ENCODE assay signal across 17 cellular contexts in genomic region chr17:82650723-82651122, GRCh38. TPM values are rescaled to one million over a fixed set of nuclear protein-coding genes. Genes with fewer than 3 reads are reported as not detected.
DNase-seq lines count a peak whose midpoint lies in the region; ATAC-seq, FAIRE-seq and TF ChIP-seq lines count a peak whose summit lies in the region.
"Had no signal": no experiment of that assay in that cellular context is flagged by ENCODE, and none has a peak within 500 bp of the region (broad histone marks: within the 10 kb centered on the region; RNA-seq: fewer than 3 reads in every experiment).

No MANE protein-coding gene starts in this region.

- no peak overlapping the region for H3K27ac Mint-ChIP-seq in CD4-positive, alpha-beta T cell
- H3K27ac Mint-ChIP-seq: H9 had no signal

- TF ChIP-seq RAD21 in K562 (CRISPR knock-in tag; conservative IDR thresholded peaks at IDR 0.05 in 1 of 2, IDR thresholded peaks at IDR 0.05 in 1 of 2) = no peak

- POLR2A ChIA-PET in CD4-positive, alpha-beta T cell (lab: Charles Lee) = no interaction called here
- POLR2A ChIA-PET in HEK293 (lab: Yijun Ruan, JAX) (no interaction called here), K562 (lab: Yijun Ruan, JAX) (no interaction called here)

- no peak for TF ChIP-seq POLR2A in K562 (conservative IDR thresholded peaks at IDR 0.05)

- no peak for TF ChIP-seq CTCF in CD4-positive, alpha-beta T cell (IDR thresholded peaks at IDR 0.05)
- TF ChIP-seq CTCF in HEK293 (tag by site-specific recombination; IDR thresholded peaks at IDR 0.05) (no peak), K562 (IDR thresholded peaks at IDR 0.05 in 2 of 3, conservative IDR thresholded peaks at IDR 0.05 in 1 of 3; ENCODE audit: insufficient read depth in 2 of 3, low read depth in 1 of 3, low read length in 3 of 3) (no peak), kidney (IDR thresholded peaks at IDR 0.05; ENCODE audit: borderline replicate concordance, extremely low read depth, insufficient read depth) (no peak)

- H3K4me3 ChIP-seq in HEK293 (ENCODE audit: low read depth, low read length) (no peak overlapping the region), K562 (no peak overlapping the region), kidney (ENCODE audit: low read length in 2 of 2) (no peak overlapping the region)
- H3K4me3 ChIP-seq: A549, BLaER1, GM12878, GM23248 had no signal

- no peaks in the 10 kb centered on the region for H3K36me3 Mint-ChIP-seq in CD4-positive, alpha-beta T cell (ENCODE audit: low read depth)

- H3K27me3 Mint-ChIP-seq in CD4-positive, alpha-beta T cell = no peaks in the 10 kb centered on the region

- peaks cover 7% of the 10 kb centered on the region for H3K4me1 ChIP-seq in HEK293 (ENCODE audit: control insufficient read depth, insufficient read depth, low read length)
- H3K4me1 ChIP-seq in K562 (replicated peaks in 1 of 2; ENCODE audit: control insufficient read depth in 2 of 2, insufficient read depth in 2 of 2, low read length in 2 of 2) = peaks cover 11 to 47% of the 10 kb centered on the region in 2 experiments; a peak in 4 of 5 replicates
- peaks cover 4 to 9% of the 10 kb centered on the region in 2 donors for H3K4me1 ChIP-seq in kidney (ENCODE audit: control insufficient read depth in 1 of 2, insufficient read depth in 1 of 2, low read depth in 1 of 2, low read length in 2 of 2)

- no peak for DNase-seq in CD4-positive, alpha-beta T cell
- DNase-seq in K562 (ENCODE audit: extremely low read depth in 1 of 4, low spot score in 3 of 4) (no peak), kidney (peak; percentile 56), NCI-H1436 treated with DMSO at 0.1 percent for 48 hours (lab: John Stamatoyannopoulos, UW) (no peak), NOMO-1 treated with DMSO at 0.1 percent for 48 hours (lab: John Stamatoyannopoulos, UW; ENCODE audit: unreplicated experiment) (no peak), AG08395 (ENCODE audit: low spot score) (no peak)
- no peak for DNase-seq in activated effector memory CD4-positive, alpha-beta T cell treated with anti-CD3 and anti-CD28 coated beads, Interleukin-2, amount 50 U/mL, for 16 hours
- DNase-seq: DMS53, GM23248, H9, KG1 had no signal

- peaks cover 11% of the 10 kb centered on the region; the same call in 1 of the 2 replicates for H4K20me1 ChIP-seq in K562 (replicated peaks; ENCODE audit: control insufficient read depth, insufficient read depth, low read length)

- intact Hi-C loops in CD4-positive, alpha-beta T cell (cut with DNase I, micrococcal nuclease) = no loop called here
- intact Hi-C loops in K562 (cut with micrococcal nuclease) = no loop called here
- intact Hi-C loops in kidney (cut with DNase I) = loop anchor here (10.0 kb wide), 1 partner anchor 104 kb away; the partner anchor contains the start of gene TBCD

- H3K4me2 ChIP-seq in K562 (ENCODE audit: insufficient read depth, low read length) = no peak overlapping the region
- H3K4me2 ChIP-seq: A549, BLaER1 had no signal

- FAIRE-seq in K562 (lab: Jason Lieb, UNC) = peak; percentile 15
- no peak for FAIRE-seq in kidney (lab: Jason Lieb, UNC)
- FAIRE-seq: A549, GM12878, GM18507 had no signal

- H3K27ac ChIP-seq in CD4-positive, alpha-beta T cell (ENCODE audit: low read depth, low read length) = no peak overlapping the region
- H3K27ac ChIP-seq in HEK293 (ENCODE audit: extremely low read depth, low read depth, low read length) = no peak overlapping the region
- H3K27ac ChIP-seq in K562 (ENCODE audit: extremely low read depth, low read depth, low read length) = no peak overlapping the region
- no peak overlapping the region for H3K27ac ChIP-seq in kidney (ENCODE audit: low read depth in 2 of 2, low read length in 2 of 2)
- H3K27ac ChIP-seq: BLaER1, GM23248, HL-60 had no signal

- BruUV-seq in K562 (replicated peaks; lab: Mats Ljungman, UMichigan) = no TSS peak

- H3K9me1 ChIP-seq in K562 (ENCODE audit: control insufficient read depth, insufficient read depth, low read length) = no peaks in the 10 kb centered on the region

- peaks cover 16% of the 10 kb centered on the region for H3K4me1 Mint-ChIP-seq in CD4-positive, alpha-beta T cell (ENCODE audit: low read depth)

- 40% methylated on average over 10 of the region's 10 CpGs for WGBS in K562 (ENCODE audit: insufficient coverage, low coverage, missing lambda C conversion rate)

- no peaks in the 10 kb centered on the region for H3K9me3 Mint-ChIP-seq in CD4-positive, alpha-beta T cell
- H3K9me3 Mint-ChIP-seq: H9 had no signal

- peak overlapping the region; percentile 56 for H3K4me3 Mint-ChIP-seq in CD4-positive, alpha-beta T cell
- H3K4me3 Mint-ChIP-seq: H9 had no signal

- H3K79me2 ChIP-seq in K562 (ENCODE audit: control insufficient read depth, insufficient read depth, low read length) = peaks cover 25% of the 10 kb centered on the region

- CTCF ChIA-PET in CD4-positive, alpha-beta T cell (lab: Charles Lee) = no interaction called here
- CTCF ChIA-PET in HEK293 (lab: Yijun Ruan, JAX) (no interaction called here), K562 (lab: Yijun Ruan, JAX; ENCODE audit: low intra/inter-chr PET ratio) (no interaction called here)

- in situ Hi-C loops in K562 (cut with MboI) = no loop called here

- H3K36me3 ChIP-seq in HEK293 (ENCODE audit: control insufficient read depth in 2 of 2, insufficient read depth in 1 of 2, low read length in 2 of 2) (peaks cover under 1 to 2% of the 10 kb centered on the region in 2 experiments; a peak in 2 of 3 replicates), K562 (ENCODE audit: control insufficient read depth, insufficient read depth, low read length) (peaks cover 5% of the 10 kb centered on the region), kidney (ENCODE audit: control insufficient read depth in 1 of 2, insufficient read depth in 2 of 2, low read length in 2 of 2) (no peaks in the 10 kb centered on the region)

- H3K27me3 ChIP-seq in CD4-positive, alpha-beta T cell (ENCODE audit: control insufficient read depth, insufficient read depth, low read length) = no peaks in the 10 kb centered on the region
- no peaks in the 10 kb centered on the region for H3K27me3 ChIP-seq in K562 (ENCODE audit: control insufficient read depth in 2 of 2, insufficient read depth in 2 of 2, low read length in 2 of 2)
- H3K27me3 ChIP-seq: BLaER1 had no signal

- H3K9me3 ChIP-seq in CD4-positive, alpha-beta T cell (ENCODE audit: control insufficient read depth, low read length) = no peaks in the 10 kb centered on the region
- H3K9me3 ChIP-seq in HEK293 (ENCODE audit: control insufficient read depth, insufficient read depth, low read depth, low read length) (no peaks in the 10 kb centered on the region), K562 (replicated peaks; ENCODE audit: control insufficient read depth, insufficient read depth, low read depth, low read length) (no peaks in the 10 kb centered on the region), kidney (ENCODE audit: control insufficient read depth in 1 of 2, low read length in 2 of 2) (no peaks in the 10 kb centered on the region)
- H3K9me3 ChIP-seq: A549, BLaER1 had no signal

- H2AFZ ChIP-seq in K562 (ENCODE audit: low read depth, low read length) = no peak overlapping the region
- H2AFZ ChIP-seq: GM23248 had no signal

- ATAC-seq in CD4-positive, alpha-beta T cell (ENCODE audit: poor library complexity) = no peak
- no peak for ATAC-seq in K562
- ATAC-seq: A549, GM12878 had no signal

- no peak for TF ChIP-seq EP300 in K562 (IDR thresholded peaks at IDR 0.05; ENCODE audit: low read length)

- H3K9ac ChIP-seq in K562 (ENCODE audit: insufficient read depth in 1 of 2, low read depth in 2 of 2, low read length in 2 of 2) = peak overlapping the region in 1 of 2 experiments; percentile 69; a peak in 2 of 4 replicates
- no peak overlapping the region for H3K9ac ChIP-seq in kidney (ENCODE audit: low read length in 2 of 2)
- H3K9ac ChIP-seq: BLaER1, GM23248 had no signal

RNA-seq across cellular contexts. Expression of gene WDR45B, which starts 2.5 kb away (rescaled TPM):
- 10 to 100 TPM; 49.8 to 54.3 TPM for total RNA-seq in CD4-positive, alpha-beta T cell
- 83.1 and 109 TPM in 2 replicates for total RNA-seq in K562 (2011; cell fraction: chromatin; rRNA removed; ENCODE audit: low replicate concordance)
- total RNA-seq in K562 (2011; cell fraction: nucleolus; rRNA removed) = 50.1 and 60.7 TPM in 2 replicates
- 83.7 and 86.3 TPM in 2 replicates for total RNA-seq in K562 (2011; cell fraction: nucleoplasm; rRNA removed)
- total RNA-seq in K562 (2014; rRNA removed) (30.6 and 36.8 TPM in 2 replicates), K562 (2014; rRNA removed; fragmentation: Illumina TruSeq; extraction: Trizol) (27.9 and 30.0 TPM in 2 replicates), K562 (2015; rRNA removed; fragmentation: Illumina TruSeq; extraction: Trizol) (35.2 and 35.9 TPM in 2 replicates), K562 (2021) (35.8 and 38.3 TPM in 2 replicates), kidney (65.4 TPM)
- polyA plus RNA-seq in K562 (2011; rRNA removed) (74.4 and 75.8 TPM in 2 replicates), K562 (2014; fragmentation: Illumina TruSeq; extraction: Trizol) (39.2 and 40.0 TPM in 2 replicates), K562 (2014; fragmentation: Nextera tagmentation; extraction: Ambion mirVana) (1 to 10 TPM in 1 of 2 experiments, under 1 TPM in 1; 0.72 to 1.9 TPM), K562 (2014; rRNA removed) (43.1 and 46.1 TPM in 2 replicates), kidney (ENCODE audit: insufficient read depth, low read depth, low replicate concordance) (64.7 TPM)
- 58.3 and 60.5 TPM in 2 replicates for polyA plus RNA-seq in K562 (2011; cell fraction: cytosol; rRNA removed)
- polyA plus RNA-seq in K562 (2011; cell fraction: nucleus; rRNA removed) = 106 and 133 TPM in 2 replicates
- polyA plus RNA-seq in K562 (2012) = 38.1 and 40.3 TPM in 2 replicates
- polyA minus RNA-seq in K562 (2011; rRNA and poly(A)+ RNA removed) = 37.0 and 42.6 TPM in 2 replicates
- 28.9 and 36.0 TPM in 2 replicates for polyA minus RNA-seq in K562 (2011; cell fraction: cytosol; rRNA and poly(A)+ RNA removed)
- 29.6 and 30.9 TPM in 2 replicates for polyA minus RNA-seq in K562 (2011; cell fraction: nucleus; rRNA and poly(A)+ RNA removed)

RNA-seq across cellular contexts. Expression of gene RAB40B, which starts 47.8 kb away (rescaled TPM):
- 1 to 10 TPM; 1.6 to 2.0 TPM for total RNA-seq in CD4-positive, alpha-beta T cell
- total RNA-seq in K562 (2011; cell fraction: chromatin; rRNA removed; ENCODE audit: low replicate concordance) = 4.8 and 7.6 TPM in 2 replicates
- total RNA-seq in K562 (2011; cell fraction: nucleolus; rRNA removed) = 3.3 and 3.8 TPM in 2 replicates
- total RNA-seq in K562 (2011; cell fraction: nucleoplasm; rRNA removed) = 1.7 and 5.0 TPM in 2 replicates
- total RNA-seq in K562 (2014; rRNA removed) (2.0 and 6.2 TPM in 2 replicates), K562 (2014; rRNA removed; fragmentation: Illumina TruSeq; extraction: Trizol) (0.99 and 1.1 TPM in 2 replicates), K562 (2015; rRNA removed; fragmentation: Illumina TruSeq; extraction: Trizol) (0.64 and 1.2 TPM in 2 replicates), K562 (2021) (3.6 and 3.8 TPM in 2 replicates), kidney (21.7 TPM)
- polyA plus RNA-seq in K562 (2011; rRNA removed) (2.5 and 2.7 TPM in 2 replicates), K562 (2014; fragmentation: Illumina TruSeq; extraction: Trizol) (1.4 and 3.2 TPM in 2 replicates), K562 (2014; fragmentation: Nextera tagmentation; extraction: Ambion mirVana) (under 1 TPM; 0.13 to 0.38 TPM), K562 (2014; rRNA removed) (3.2 and 4.6 TPM in 2 replicates), kidney (ENCODE audit: insufficient read depth, low read depth, low replicate concordance) (36.1 TPM)
- 4.3 and 9.2 TPM in 2 replicates for polyA plus RNA-seq in K562 (2011; cell fraction: cytosol; rRNA removed)
- polyA plus RNA-seq in K562 (2011; cell fraction: nucleus; rRNA removed) = 3.6 and 6.3 TPM in 2 replicates
- polyA plus RNA-seq in K562 (2012) = 3.7 and 4.9 TPM in 2 replicates
- polyA minus RNA-seq in K562 (2011; rRNA and poly(A)+ RNA removed) = 0.56 and 0.60 TPM in 2 replicates
- 1.2 and 3.5 TPM in 2 replicates for polyA minus RNA-seq in K562 (2011; cell fraction: cytosol; rRNA and poly(A)+ RNA removed)
- 1.9 and 2.1 TPM in 2 replicates for polyA minus RNA-seq in K562 (2011; cell fraction: nucleus; rRNA and poly(A)+ RNA removed)
